In genomic region chr1:220528049-220528678, GRCh38 we compare ENCODE assay signal across 8 cellular contexts. TPM values are rescaled to one million over a fixed set of nuclear protein-coding genes. Genes with fewer than 3 reads are reported as not detected.
A peak's percentile ranks its signal among the peaks of the same experiment; 100 is the strongest.
DNase-seq lines count a peak whose midpoint lies in the region; ATAC-seq, FAIRE-seq and TF ChIP-seq lines count a peak whose summit lies in the region.

TSS of gene MARK1 (plus strand) at chr1:220528136. CDS start at chr1:220528823, 687 bp downstream.

- peaks cover 47% of the 10 kb centered on the region for H3K27me3 Mint-ChIP-seq in activated CD8-positive, alpha-beta T cell treated with anti-CD3 and anti-CD28 coated beads, Interleukin-2, amount 10 ng/mL, durations not matched to agents 7 days and 5 days (ENCODE audit: low read depth)
- H3K27me3 Mint-ChIP-seq in naive thymus-derived CD8-positive, alpha-beta T cell, result peaks cover 44 to 73% (median 59%) of the 10 kb centered on the region in 5 donors

- peak within 1 kb of the TSS; percentile 59 for H3K4me3 ChIP-seq in fibroblast of villous mesenchyme (ENCODE audit: low read depth, low read length)

- H3K4me1 Mint-ChIP-seq in activated CD8-positive, alpha-beta T cell treated with anti-CD3 and anti-CD28 coated beads, Interleukin-2, amount 10 ng/mL, durations not matched to agents 7 days and 5 days (ENCODE audit: low read depth), result peaks cover 13% of the 10 kb centered on the region
- peaks cover 12 to 20% (median 18%) of the 10 kb centered on the region in 4 donors for H3K4me1 Mint-ChIP-seq in naive thymus-derived CD8-positive, alpha-beta T cell

- no peak for FAIRE-seq in H54 (lab: Jason Lieb, UNC)

- DNase-seq in SKM-1 treated with dmso at 0.1 percent for 144 hours (lab: John Stamatoyannopoulos, UW; ENCODE audit: unreplicated experiment), result peak; percentile 24
- no peak for DNase-seq in SKM-1 (lab: John Stamatoyannopoulos, UW; ENCODE audit: unreplicated experiment)
- peak; percentile 28 for DNase-seq in H54 (ENCODE audit: insufficient read length, low spot score)
- DNase-seq in NCI-H1105 treated with DMSO at 0.1 percent for 48 hours (lab: John Stamatoyannopoulos, UW), result peak; percentile 80
- no peak for DNase-seq in activated CD8-positive, alpha-beta T cell treated with anti-CD3 and anti-CD28 coated beads, Interleukin-2, amount 10 ng/mL, durations not matched to agents 7 days and 5 days
- DNase-seq in fibroblast of villous mesenchyme (ENCODE audit: low read depth), result peak; percentile 14
- DNase-seq in naive thymus-derived CD8-positive, alpha-beta T cell, result peak in 1 of 10 donors; percentile 1
- no peak for DNase-seq in CD1c-positive myeloid dendritic cell (ENCODE audit: extremely low spot score)

- H3K9me3 Mint-ChIP-seq in activated CD8-positive, alpha-beta T cell treated with anti-CD3 and anti-CD28 coated beads, Interleukin-2, amount 10 ng/mL, durations not matched to agents 7 days and 5 days (ENCODE audit: insufficient read depth), result no peaks in the 10 kb centered on the region
- peaks cover 0 to 14% (median 2%) of the 10 kb centered on the region in 9 donors for H3K9me3 Mint-ChIP-seq in naive thymus-derived CD8-positive, alpha-beta T cell

- peaks cover 6% of the 10 kb centered on the region for H3K36me3 Mint-ChIP-seq in activated CD8-positive, alpha-beta T cell treated with anti-CD3 and anti-CD28 coated beads, Interleukin-2, amount 10 ng/mL, durations not matched to agents 7 days and 5 days (ENCODE audit: low read depth)
- H3K36me3 Mint-ChIP-seq in naive thymus-derived CD8-positive, alpha-beta T cell, result peaks cover 0 to 9% (median 6%) of the 10 kb centered on the region in 3 donors

- TF ChIP-seq POLR2A in H54 (IDR thresholded peaks at IDR 0.05; ENCODE audit: low read depth, low read length), result peak; percentile 48; the same call in 1 of the 2 replicates

- TF ChIP-seq CTCF in fibroblast of villous mesenchyme (IDR thresholded peaks at IDR 0.05; ENCODE audit: insufficient read depth, low read depth, low read length), result no peak

- CTCF ChIA-PET in activated CD8-positive, alpha-beta T cell treated with anti-CD3 and anti-CD28 coated beads, Interleukin-2, amount 10 ng/mL, durations not matched to agents 7 days and 5 days (lab: Charles Lee), result no interaction called here

- POLR2A ChIA-PET in activated CD8-positive, alpha-beta T cell treated with anti-CD3 and anti-CD28 coated beads, Interleukin-2, amount 10 ng/mL, durations not matched to agents 7 days and 5 days (lab: Charles Lee), result no interaction called here
- POLR2A ChIA-PET in naive thymus-derived CD8-positive, alpha-beta T cell (lab: Charles Lee), result no interaction called here

- peak; percentile 84 for ATAC-seq in activated CD8-positive, alpha-beta T cell treated with anti-CD3 and anti-CD28 coated beads, Interleukin-2, amount 10 ng/mL, durations not matched to agents 7 days and 5 days
- peak in 1 of 2 donors; percentile 23 for ATAC-seq in naive thymus-derived CD8-positive, alpha-beta T cell

- peak within 1 kb of the TSS; percentile 24 for H3K27ac Mint-ChIP-seq in activated CD8-positive, alpha-beta T cell treated with anti-CD3 and anti-CD28 coated beads, Interleukin-2, amount 10 ng/mL, durations not matched to agents 7 days and 5 days
- H3K27ac Mint-ChIP-seq in naive thymus-derived CD8-positive, alpha-beta T cell, result peak within 1 kb of the TSS in 1 of 10 donors; percentile 63

- peak within 1 kb of the TSS; percentile 73 for H3K4me3 Mint-ChIP-seq in activated CD8-positive, alpha-beta T cell treated with anti-CD3 and anti-CD28 coated beads, Interleukin-2, amount 10 ng/mL, durations not matched to agents 7 days and 5 days
- peak within 1 kb of the TSS; percentile 63 to 94 (median 86) for H3K4me3 Mint-ChIP-seq in naive thymus-derived CD8-positive, alpha-beta T cell

RNA-seq across cellular contexts. Expression of gene MARK1, which starts in this region (rescaled TPM):
- not detected for total RNA-seq in activated CD8-positive, alpha-beta T cell treated with anti-CD3 and anti-CD28 coated beads, Interleukin-2, amount 10 ng/mL, durations not matched to agents 7 days and 5 days
- total RNA-seq in fibroblast of villous mesenchyme, result 0.86 and 1.6 TPM in 2 replicates
- not detected for total RNA-seq in naive thymus-derived CD8-positive, alpha-beta T cell
- not detected for polyA plus RNA-seq in naive thymus-derived CD8-positive, alpha-beta T cell

Comparison
In these comparisons a context has a peak if more than half of its experiments do, and no peak if none do; other contexts are left out.
1. DNase-seq: peak in SKM-1 treated with dmso at 0.1 percent for 144 hours (single experiment), H54 (single experiment), NCI-H1105 treated with DMSO at 0.1 percent for 48 hours (single experiment) and fibroblast of villous mesenchyme (single experiment); none in SKM-1 (single experiment), activated CD8-positive, alpha-beta T cell treated with anti-CD3 and anti-CD28 coated beads, Interleukin-2, amount 10 ng/mL, durations not matched to agents 7 days and 5 days (single experiment) and CD1c-positive myeloid dendritic cell (single experiment).
2. Peak in ATAC-seq in activated CD8-positive, alpha-beta T cell treated with anti-CD3 and anti-CD28 coated beads, Interleukin-2, amount 10 ng/mL, durations not matched to agents 7 days and 5 days; RNA of the gene not detected or under 1 TPM.